Comparison of ENCODE assay signal across 10 cellular contexts in genomic region chr1:77347646-77348045, GRCh38.
A peak's percentile ranks its signal among the peaks of the same experiment; 100 is the strongest.
DNase-seq lines count a peak whose midpoint lies in the region; ATAC-seq and TF ChIP-seq lines count a peak whose summit lies in the region.
"Had no signal": no experiment of that assay in that cellular context is flagged by ENCODE, and none has a peak within 500 bp of the region (broad histone marks: within the 10 kb centered on the region; RNA-seq: fewer than 3 reads in every experiment).

No MANE protein-coding gene starts in this region.

- no peak overlapping the region for H3K4me3 Mint-ChIP-seq in T-helper 2 cell treated with Interferon-gamma antibody and Interleukin-4, amounts not matched to agents 5 μg/mL and 100 μg/mL, for 36 hours
- H3K4me3 Mint-ChIP-seq in Calu3 (ENCODE audit: low read depth, unreplicated experiment) = no peak overlapping the region

- CTCF ChIA-PET in Calu3 (lab: Charles Lee) = no interaction called here

- no peaks in the 10 kb centered on the region for H3K9me3 Mint-ChIP-seq in T-helper 2 cell treated with Interferon-gamma antibody and Interleukin-4, amounts not matched to agents 5 μg/mL and 100 μg/mL, for 36 hours
- H3K9me3 Mint-ChIP-seq in Calu3 (ENCODE audit: low read depth, unreplicated experiment) = no peaks in the 10 kb centered on the region

- H3K4me1 Mint-ChIP-seq in T-helper 2 cell treated with Interferon-gamma antibody and Interleukin-4, amounts not matched to agents 5 μg/mL and 100 μg/mL, for 36 hours (ENCODE audit: low read depth) = peaks cover 3% of the 10 kb centered on the region
- no peaks in the 10 kb centered on the region for H3K4me1 Mint-ChIP-seq in Calu3 (ENCODE audit: low read depth, unreplicated experiment)

- H3K27me3 Mint-ChIP-seq in T-helper 2 cell treated with Interferon-gamma antibody and Interleukin-4, amounts not matched to agents 5 μg/mL and 100 μg/mL, for 36 hours (ENCODE audit: low read depth) = no peaks in the 10 kb centered on the region
- H3K27me3 Mint-ChIP-seq in Calu3 (ENCODE audit: unreplicated experiment) = no peaks in the 10 kb centered on the region

- intact Hi-C loops in Calu3 (cut with micrococcal nuclease; ENCODE audit: unreplicated experiment) = no loop called here

- no peak for ATAC-seq in HG02763 (IDR thresholded peaks at IDR 0.05; ENCODE audit: unreplicated experiment)

- DNase-seq in activated naive CD4-positive, alpha-beta T cell treated with anti-CD3 and anti-CD28 coated beads, Interleukin-2, amount 50 U/mL, for 16 hours = peak; percentile 12
- no peak for DNase-seq in activated naive CD4-positive, alpha-beta T cell treated with Interleukin-2 at 50 U/mL for 16 hours
- no peak for DNase-seq in T-helper 2 cell treated with Interferon-gamma antibody and Interleukin-4, amounts not matched to agents 5 μg/mL and 100 μg/mL, for 36 hours (ENCODE audit: low spot score)
- peak; percentile 72 for DNase-seq in glomerular visceral epithelial cell (ENCODE audit: extremely low spot score)
- DNase-seq in DMS79 treated with DMSO at 0.1 percent for 48 hours (lab: John Stamatoyannopoulos, UW) = no peak
- no peak for DNase-seq in Calu3
- DNase-seq: activated gamma-delta T cell, DND-41 had no signal

- BruUV-seq in Calu3 (replicated peaks; lab: Mats Ljungman, UMichigan) = no TSS peak

- peak overlapping the region; percentile 30 for H3K27ac ChIP-seq in temporal lobe (ENCODE audit: low read depth, low read length)

- H3K36me3 Mint-ChIP-seq in T-helper 2 cell treated with Interferon-gamma antibody and Interleukin-4, amounts not matched to agents 5 μg/mL and 100 μg/mL, for 36 hours (ENCODE audit: low read depth) = no peaks in the 10 kb centered on the region
- no peaks in the 10 kb centered on the region for H3K36me3 Mint-ChIP-seq in Calu3 (ENCODE audit: insufficient read depth, unreplicated experiment)

- TF ChIP-seq CTCF in Calu3 (IDR thresholded peaks at IDR 0.05; ENCODE audit: unreplicated experiment) = no peak

- H3K27ac Mint-ChIP-seq in T-helper 2 cell treated with Interferon-gamma antibody and Interleukin-4, amounts not matched to agents 5 μg/mL and 100 μg/mL, for 36 hours = peak overlapping the region; percentile 10
- no peak overlapping the region for H3K27ac Mint-ChIP-seq in Calu3 (ENCODE audit: unreplicated experiment)

Comparison
In these comparisons a context has a peak if more than half of its experiments do, and no peak if none do; other contexts are left out.
1. DNase-seq: peak in activated naive CD4-positive, alpha-beta T cell treated with anti-CD3 and anti-CD28 coated beads, Interleukin-2, amount 50 U/mL, for 16 hours (single experiment) and glomerular visceral epithelial cell (single experiment); none in activated naive CD4-positive, alpha-beta T cell treated with Interleukin-2 at 50 U/mL for 16 hours (single experiment), T-helper 2 cell treated with Interferon-gamma antibody and Interleukin-4, amounts not matched to agents 5 μg/mL and 100 μg/mL, for 36 hours (single experiment), DMS79 treated with DMSO at 0.1 percent for 48 hours (single experiment) and Calu3 (single experiment).